Comparison of ENCODE assay signal across 24 cellular contexts in the genomic region with DNA sequence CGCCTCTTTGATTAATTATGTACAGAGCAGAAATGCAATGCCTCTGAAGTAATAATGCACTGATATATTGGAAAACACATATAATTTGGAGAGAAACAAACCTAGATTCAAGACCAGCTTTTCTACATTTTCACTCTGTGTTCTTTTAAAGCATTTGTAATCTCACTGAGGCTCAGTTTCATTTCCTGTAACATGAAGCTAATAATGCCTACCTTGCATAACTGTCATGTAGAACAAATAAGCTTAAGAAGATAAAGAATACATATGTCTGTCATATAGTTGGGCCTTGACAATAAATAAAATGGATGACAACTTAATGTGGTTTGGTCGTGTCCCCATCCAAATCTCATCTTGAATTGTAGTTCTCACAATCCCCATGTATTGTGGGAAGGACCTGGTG. TPM values are rescaled to one million over a fixed set of nuclear protein-coding genes. Genes with fewer than 3 reads are reported as not detected.
"Had no signal": no experiment of that assay in that cellular context is flagged by ENCODE, and none has a peak within 500 bp of the region (broad histone marks: within the 10 kb centered on the region; RNA-seq: fewer than 3 reads in every experiment).

No MANE protein-coding gene starts in this region.

- H3K27ac ChIP-seq: breast epithelium, PC-9 had no signal

- ATAC-seq: activated CD4-positive, alpha-beta T cell treated with anti-CD3 and anti-CD28 coated beads for 36 hours; activated T-helper 17 cell treated with anti-CD3 and anti-CD28 coated beads, Interleukin-2, amount 50 U/mL, for 72 hours; T-helper 17 cell had no signal

- DNase-seq: activated CD4-positive, alpha-beta memory T cell treated with anti-CD3 and anti-CD28 coated beads, Interleukin-2, amount 10 ng/mL, durations not matched to agents 7 days and 5 days; activated CD4-positive, alpha-beta T cell treated with anti-CD3 and anti-CD28 coated beads for 36 hours; activated CD4-positive, alpha-beta T cell treated with anti-CD3 and anti-CD28 coated beads, Interleukin-2, amount 50 U/mL, for 1 hour; activated CD4-positive, CD25-positive, alpha-beta regulatory T cell; activated gamma-delta T cell treated with Interleukin-2 at 50 U/mL for 16 hours; activated T-cell treated with anti-CD3 and anti-CD28 coated beads for 4 hours; activated T-cell treated with anti-CD3 and anti-CD28 coated beads, Interleukin-2, amount 50 U/mL, for 48 hours; aorta; caudate nucleus; KG1; MV-4-11; NCI-H1092 treated with DMSO at 0.1 percent for 48 hours; NCI-H1436; NCI-H1694 treated with DMSO at 0.1 percent for 48 hours; NCI-H2029 treated with DMSO at 0.1 percent for 48 hours; NCI-H510A treated with DMSO at 0.1 percent for 48 hours; PC-9; SHP77 treated with DMSO at 0.1 percent for 48 hours; T-helper 17 cell; T-helper 9 cell had no signal

- H3K4me2 ChIP-seq: PC-9 had no signal

- H3K27me3 ChIP-seq: breast epithelium had no signal

- H2AFZ ChIP-seq: PC-9 had no signal

- H3K4me3 ChIP-seq: breast epithelium, PC-9 had no signal

- H3K36me3 ChIP-seq: breast epithelium had no signal

- H3K9me3 ChIP-seq: breast epithelium had no signal

- H3K4me1 ChIP-seq: breast epithelium had no signal

RNA-seq across cellular contexts. Expression of a gene that starts 35.3 kb away (rescaled TPM):
- total RNA-seq: activated CD4-positive, alpha-beta memory T cell treated with anti-CD3 and anti-CD28 coated beads, Interleukin-2, amount 10 ng/mL, durations not matched to agents 7 days and 5 days; activated CD4-positive, alpha-beta T cell treated with anti-CD3 and anti-CD28 coated beads for 36 hours; activated CD8-positive, alpha-beta memory T cell treated with anti-CD3 and anti-CD28 coated beads for 36 hours; activated T-helper 17 cell treated with anti-CD3 and anti-CD28 coated beads, Interleukin-2, amount 50 U/mL, for 72 hours; PC-9; SK-MEL-5; T-helper 17 cell had no signal
